Comparison of ENCODE assay signal across 24 cellular contexts in the genomic region with DNA sequence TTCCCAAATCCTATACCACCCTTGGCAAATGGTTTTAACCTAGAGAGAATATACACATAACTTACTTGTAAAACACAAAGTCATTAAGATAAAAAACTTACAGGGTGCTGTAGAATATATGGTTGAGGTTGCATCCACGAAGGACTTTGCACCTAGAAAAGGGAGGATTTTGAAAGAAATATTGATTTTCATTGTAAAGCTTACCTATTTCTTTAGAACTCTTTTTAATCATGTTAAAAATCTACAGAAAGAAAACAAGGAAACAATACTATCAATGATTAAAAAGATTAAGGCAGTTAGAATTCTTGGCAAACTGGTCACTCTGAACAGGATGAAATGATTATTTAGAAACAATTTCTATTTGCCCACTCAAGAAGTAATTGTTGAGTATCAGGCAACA.
DNase-seq lines count a peak whose midpoint lies in the region; ATAC-seq and TF ChIP-seq lines count a peak whose summit lies in the region.
"Had no signal": no experiment of that assay in that cellular context is flagged by ENCODE, and none has a peak within 500 bp of the region (broad histone marks: within the 10 kb centered on the region; RNA-seq: fewer than 3 reads in every experiment).

No MANE protein-coding gene starts in this region.

- H3K36me3 ChIP-seq in CD8-positive, alpha-beta T cell (ENCODE audit: insufficient read depth, low read length), result peaks cover 39% of the 10 kb centered on the region

- ATAC-seq in CD8-positive, alpha-beta T cell, result no peak
- ATAC-seq in effector memory CD8-positive, alpha-beta T cell (replicated peaks), result no peak
- no peak for ATAC-seq in HG03442 (IDR thresholded peaks at IDR 0.05; ENCODE audit: unreplicated experiment)
- ATAC-seq: left lung; stimulated activated naive B cell treated with anti-CD40 and anti-IgM and Interleukin-4, amounts not matched to agents 10 μg/mL and 1 μg/mL and 100 μg/mL, for 72 hours had no signal

- no peaks in the 10 kb centered on the region for H3K27me3 ChIP-seq in CD8-positive, alpha-beta T cell (ENCODE audit: insufficient read depth, low read length)
- H3K27me3 ChIP-seq: left lung had no signal

- H3K27ac Mint-ChIP-seq in CD8-positive, alpha-beta T cell, result peak overlapping the region; percentile 60
- H3K27ac Mint-ChIP-seq in HFFc6 (peak overlapping the region; percentile 60), osteocyte (ENCODE audit: unreplicated experiment) (peak overlapping the region; percentile 54)
- peak overlapping the region; percentile 2 to 7 for H3K27ac Mint-ChIP-seq in effector memory CD8-positive, alpha-beta T cell
- H3K27ac Mint-ChIP-seq: activated CD4-positive, alpha-beta memory T cell treated with anti-CD3 and anti-CD28 coated beads, Interleukin-2, amount 10 ng/mL, durations not matched to agents 7 days and 5 days; stimulated activated naive B cell treated with anti-CD40 and anti-IgM and Interleukin-4, amounts not matched to agents 10 μg/mL and 1 μg/mL and 100 μg/mL, for 72 hours; type B pancreatic cell had no signal

- CTCF ChIA-PET in CD8-positive, alpha-beta T cell (lab: Charles Lee), result interaction anchor here (1.0 kb wide), 1 partner anchor 723 kb away, joined by 4 read pairs; no protein-coding TSS in a partner anchor

- no peak for TF ChIP-seq CTCF in CD8-positive, alpha-beta T cell (IDR thresholded peaks at IDR 0.05)
- TF ChIP-seq CTCF in HFFc6 (IDR thresholded peaks at IDR 0.05), result no peak
- TF ChIP-seq CTCF in osteocyte (IDR thresholded peaks at IDR 0.05), result no peak

- peaks cover 90% of the 10 kb centered on the region for H3K36me3 Mint-ChIP-seq in CD8-positive, alpha-beta T cell
- peaks cover 75% of the 10 kb centered on the region for H3K36me3 Mint-ChIP-seq in HFFc6 (ENCODE audit: low read depth)
- H3K36me3 Mint-ChIP-seq in effector memory CD8-positive, alpha-beta T cell (ENCODE audit: insufficient read depth), result peaks cover 63% of the 10 kb centered on the region
- H3K36me3 Mint-ChIP-seq in osteocyte (ENCODE audit: unreplicated experiment), result peaks cover 71% of the 10 kb centered on the region

- intact Hi-C loops in CD8-positive, alpha-beta T cell (cut with DNase I, micrococcal nuclease), result no loop called here

- peaks cover 4% of the 10 kb centered on the region for H3K4me1 ChIP-seq in CD8-positive, alpha-beta T cell (ENCODE audit: insufficient read depth, low read length)

- DNase-seq in CD8-positive, alpha-beta T cell, result no peak
- DNase-seq in HFFc6 (no peak), osteocyte (ENCODE audit: extremely low spot score, unreplicated experiment) (no peak), NCI-H2029 (lab: John Stamatoyannopoulos, UW) (no peak), NCI-H524 (lab: John Stamatoyannopoulos, UW) (no peak)
- DNase-seq in effector memory CD8-positive, alpha-beta T cell, result no peak
- DNase-seq: activated CD4-positive, alpha-beta memory T cell treated with anti-CD3 and anti-CD28 coated beads, Interleukin-2, amount 10 ng/mL, durations not matched to agents 7 days and 5 days; activated effector memory CD4-positive, alpha-beta T cell treated with Interleukin-2 at 50 U/mL for 16 hours; C1 segment of cervical spinal cord; cortex of kidney; effector memory CD4-positive, alpha-beta T cell; erythroblast; GOT3; KBM-7; left lung; mesendoderm; MM.1S; NCI-H2029 treated with DMSO at 0.1 percent for 48 hours; NCI-H526; PC-9; Right ventricle myocardium superior; stimulated activated naive B cell treated with anti-CD40 and anti-IgM and Interleukin-4, amounts not matched to agents 10 μg/mL and 1 μg/mL and 100 μg/mL, for 72 hours had no signal

- no peaks in the 10 kb centered on the region for H3K9me3 Mint-ChIP-seq in CD8-positive, alpha-beta T cell
- H3K9me3 Mint-ChIP-seq in HFFc6 (no peaks in the 10 kb centered on the region), osteocyte (ENCODE audit: unreplicated experiment) (no peaks in the 10 kb centered on the region)
- H3K9me3 Mint-ChIP-seq in effector memory CD8-positive, alpha-beta T cell, result no peaks in the 10 kb centered on the region
- H3K9me3 Mint-ChIP-seq: activated CD4-positive, alpha-beta memory T cell treated with anti-CD3 and anti-CD28 coated beads, Interleukin-2, amount 10 ng/mL, durations not matched to agents 7 days and 5 days; stimulated activated naive B cell treated with anti-CD40 and anti-IgM and Interleukin-4, amounts not matched to agents 10 μg/mL and 1 μg/mL and 100 μg/mL, for 72 hours; type B pancreatic cell had no signal

- H3K27ac ChIP-seq in CD8-positive, alpha-beta T cell (ENCODE audit: low read depth, low read length), result no peak overlapping the region
- H3K27ac ChIP-seq: PC-9 had no signal

- H3K4me3 Mint-ChIP-seq in CD8-positive, alpha-beta T cell, result no peak overlapping the region
- H3K4me3 Mint-ChIP-seq in HFFc6, result no peak overlapping the region
- no peak overlapping the region for H3K4me3 Mint-ChIP-seq in effector memory CD8-positive, alpha-beta T cell
- H3K4me3 Mint-ChIP-seq in osteocyte (ENCODE audit: unreplicated experiment), result no peak overlapping the region
- H3K4me3 Mint-ChIP-seq: activated CD4-positive, alpha-beta memory T cell treated with anti-CD3 and anti-CD28 coated beads, Interleukin-2, amount 10 ng/mL, durations not matched to agents 7 days and 5 days; stimulated activated naive B cell treated with anti-CD40 and anti-IgM and Interleukin-4, amounts not matched to agents 10 μg/mL and 1 μg/mL and 100 μg/mL, for 72 hours; type B pancreatic cell had no signal

- H3K9me3 ChIP-seq in CD8-positive, alpha-beta T cell (ENCODE audit: low read length), result no peaks in the 10 kb centered on the region
- H3K9me3 ChIP-seq: left lung had no signal

- POLR2A ChIA-PET in CD8-positive, alpha-beta T cell (lab: Charles Lee), result interaction anchor here (2.0 kb wide), 1 partner anchor 11 kb away, joined by 4 read pairs; no protein-coding TSS in a partner anchor

- no peaks in the 10 kb centered on the region for H3K27me3 Mint-ChIP-seq in CD8-positive, alpha-beta T cell (ENCODE audit: low read depth)
- no peaks in the 10 kb centered on the region; the same call in 1 of the 2 replicates for H3K27me3 Mint-ChIP-seq in HFFc6 (ENCODE audit: insufficient read depth)
- H3K27me3 Mint-ChIP-seq in effector memory CD8-positive, alpha-beta T cell, result no peaks in the 10 kb centered on the region
- H3K27me3 Mint-ChIP-seq in osteocyte (ENCODE audit: unreplicated experiment), result no peaks in the 10 kb centered on the region
- H3K27me3 Mint-ChIP-seq: activated CD4-positive, alpha-beta memory T cell treated with anti-CD3 and anti-CD28 coated beads, Interleukin-2, amount 10 ng/mL, durations not matched to agents 7 days and 5 days; stimulated activated naive B cell treated with anti-CD40 and anti-IgM and Interleukin-4, amounts not matched to agents 10 μg/mL and 1 μg/mL and 100 μg/mL, for 72 hours; type B pancreatic cell had no signal

- H3K4me1 Mint-ChIP-seq in CD8-positive, alpha-beta T cell (ENCODE audit: low read depth), result peaks cover 22% of the 10 kb centered on the region
- peaks cover 56% of the 10 kb centered on the region for H3K4me1 Mint-ChIP-seq in HFFc6 (ENCODE audit: low read depth)
- H3K4me1 Mint-ChIP-seq in effector memory CD8-positive, alpha-beta T cell (ENCODE audit: low read depth in 2 of 2), result peaks cover 7 to 23% of the 10 kb centered on the region in 2 donors
- H3K4me1 Mint-ChIP-seq in osteocyte (ENCODE audit: unreplicated experiment), result peaks cover 21% of the 10 kb centered on the region
- H3K4me1 Mint-ChIP-seq: stimulated activated naive B cell treated with anti-CD40 and anti-IgM and Interleukin-4, amounts not matched to agents 10 μg/mL and 1 μg/mL and 100 μg/mL, for 72 hours had no signal

- no peak overlapping the region for H3K4me3 ChIP-seq in CD8-positive, alpha-beta T cell (ENCODE audit: low read depth, low read length)
- H3K4me3 ChIP-seq: left lung, PC-9 had no signal

Comparison
In these comparisons a context has a peak if more than half of its experiments do, and no peak if none do; other contexts are left out.
1. H3K27ac Mint-ChIP-seq: peak in every context shown above with its lines; median percentile 60 in CD8-positive, alpha-beta T cell; 60 in HFFc6; 54 in osteocyte; 4 in effector memory CD8-positive, alpha-beta T cell.